In genomic region chr1:208785629-208786028, GRCh38 we compare ENCODE assay signal across 34 cellular contexts.
"Had no signal": no experiment of that assay in that cellular context is flagged by ENCODE, and none has a peak within 500 bp of the region (broad histone marks: within the 10 kb centered on the region; RNA-seq: fewer than 3 reads in every experiment).

No MANE protein-coding gene starts in this region.

- H3K9me3 ChIP-seq: MG63 had no signal

- H3K36me3 ChIP-seq: MG63 had no signal

- H3K27me3 ChIP-seq: MG63 had no signal

- H3K4me3 ChIP-seq: MG63 had no signal

- DNase-seq: Karpas-422, Kasumi-1, MG63, MM.1S, MV-4-11, NCI-H1048, NCI-H1092, NCI-H1092 treated with DMSO at 0.1 percent for 48 hours, NCI-H1105, NCI-H1105 treated with DMSO at 0.1 percent for 48 hours, NCI-H1417, NCI-H1417 treated with DMSO at 0.1 percent for 48 hours, NCI-H1436, NCI-H1436 treated with DMSO at 0.1 percent for 48 hours, NCI-H146, NCI-H1694, NCI-H1694 treated with DMSO at 0.1 percent for 48 hours, NCI-H187, NCI-H187 treated with DMSO at 0.1 percent for 48 hours, NCI-H1930, NCI-H2029, NCI-H2029 treated with DMSO at 0.1 percent for 48 hours, NCI-H2081, NCI-H2081 treated with DMSO at 0.1 percent for 48 hours, NCI-H2107, NCI-H2171, NCI-H2171 treated with DMSO at 0.1 percent for 48 hours, NCI-H2227 treated with DMSO at 0.1 percent for 48 hours, NCI-H226, NCI-H345, NCI-H446, NCI-H446 treated with DMSO at 0.1 percent for 48 hours, NCI-H510A, NCI-H510A treated with DMSO at 0.1 percent for 48 hours had no signal
